ENCODE assay signal across 11 cellular contexts in the genomic region with DNA sequence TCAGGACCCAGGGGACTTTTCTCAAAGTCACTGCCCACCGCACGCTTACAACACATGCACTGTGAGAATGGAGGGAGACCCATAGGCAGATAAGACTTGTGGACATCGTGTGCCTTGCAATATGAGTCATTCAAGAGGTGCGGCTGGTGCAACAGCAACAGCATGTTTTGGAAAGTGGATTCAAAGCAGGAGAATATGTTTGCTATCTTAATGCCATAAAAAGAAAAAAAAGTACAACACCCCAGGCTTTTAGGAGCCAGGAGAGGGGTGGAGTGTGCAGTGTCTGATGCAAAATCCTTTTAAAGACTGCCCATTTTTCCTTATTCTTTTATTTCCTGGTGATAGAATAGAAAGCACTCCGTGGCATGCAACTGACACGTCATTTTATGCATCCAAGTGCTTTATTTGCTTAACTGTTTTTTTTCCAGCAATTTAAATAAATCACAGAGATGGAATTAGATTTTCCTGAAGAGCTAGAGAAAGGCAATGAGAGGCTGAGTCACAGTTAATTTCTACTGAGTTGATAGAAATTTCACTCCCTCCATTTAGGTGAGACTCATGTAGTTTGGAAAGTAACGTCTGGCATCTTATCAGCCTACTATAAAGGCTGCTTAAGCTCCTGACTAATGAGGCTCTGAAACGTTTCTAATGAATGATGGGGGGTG.
DNase-seq lines count a peak whose midpoint lies in the region; ATAC-seq and TF ChIP-seq lines count a peak whose summit lies in the region.
"Had no signal": no experiment of that assay in that cellular context is flagged by ENCODE, and none has a peak within 500 bp of the region (broad histone marks: within the 10 kb centered on the region; RNA-seq: fewer than 3 reads in every experiment).

No MANE protein-coding gene starts in this region.

- H3K27me3 ChIP-seq in vagina (no peaks in the 10 kb centered on the region), prostate gland (replicated peaks; ENCODE audit: insufficient read depth) (no peaks in the 10 kb centered on the region)

- H3K36me3 ChIP-seq in vagina = no peaks in the 10 kb centered on the region
- H3K36me3 ChIP-seq in prostate gland = no peaks in the 10 kb centered on the region

- DNase-seq in EH (ENCODE audit: low read depth) = peak; percentile 44
- peak; percentile 87 for DNase-seq in NCI-H446 treated with DMSO at 0.1 percent for 48 hours (lab: John Stamatoyannopoulos, UW)
- DNase-seq in caudate nucleus (lab: John Stamatoyannopoulos, UW) = peak in 5 of 61 donors; percentile 1 to 43 (median 14)
- no peak for DNase-seq in omental fat pad (ENCODE audit: low spot score)
- DNase-seq in vagina (ENCODE audit: extremely low spot score in 2 of 2) = no peak
- DNase-seq in NCI-H1417 (lab: John Stamatoyannopoulos, UW) = no peak
- DNase-seq in germinal center (ENCODE audit: low spot score) = no peak
- no peak for DNase-seq in prostate gland (ENCODE audit: low spot score)
- DNase-seq: activated CD4-positive, CD25-positive, alpha-beta regulatory T cell treated with anti-CD3 and anti-CD28 coated beads, Interleukin-2, amount 50 U/mL, for 72 hours; activated naive CD4-positive, alpha-beta T cell treated with Interleukin-2 at 50 U/mL for 16 hours; substantia nigra had no signal

- no peak overlapping the region for H3K4me3 ChIP-seq in vagina
- no peak overlapping the region for H3K4me3 ChIP-seq in prostate gland

- no peak for TF ChIP-seq CTCF in omental fat pad (IDR thresholded peaks at IDR 0.05)
- TF ChIP-seq CTCF in vagina (IDR thresholded peaks at IDR 0.05) = no peak
- no peak for TF ChIP-seq CTCF in prostate gland (IDR thresholded peaks at IDR 0.05)

- intact Hi-C loops in vagina (cut with DNase I) = no loop called here
- intact Hi-C loops in prostate gland (cut with DNase I) = no loop called here

- H3K9me3 ChIP-seq in vagina = no peaks in the 10 kb centered on the region
- H3K9me3 ChIP-seq in prostate gland = no peaks in the 10 kb centered on the region

- ATAC-seq in omental fat pad (ENCODE audit: low FRiP score) = peak; percentile 92

- WGBS in prostate gland = 38% methylated on average over 8 of the region's 8 CpGs

- H3K4me1 ChIP-seq in vagina (peaks cover 9% of the 10 kb centered on the region), prostate gland (replicated peaks) (no peaks in the 10 kb centered on the region)

- H3K27ac ChIP-seq in caudate nucleus (ENCODE audit: low read depth, low read length) = peak overlapping the region; percentile 68
- no peak overlapping the region for H3K27ac ChIP-seq in vagina
- H3K27ac ChIP-seq in prostate gland = no peak overlapping the region

- TF ChIP-seq POLR2A in vagina (IDR thresholded peaks at IDR 0.05) (no peak), prostate gland (IDR thresholded peaks at IDR 0.05) (no peak)

Comparison
In these comparisons a context has a peak if more than half of its experiments do, and no peak if none do; other contexts are left out.
1. DNase-seq: peak in EH (single experiment) and NCI-H446 treated with DMSO at 0.1 percent for 48 hours (single experiment); none in omental fat pad (single experiment), vagina (0 of 2), NCI-H1417 (0 of 3), germinal center (single experiment) and prostate gland (single experiment).